Comparison of ENCODE assay signal across 18 cellular contexts in the genomic region with DNA sequence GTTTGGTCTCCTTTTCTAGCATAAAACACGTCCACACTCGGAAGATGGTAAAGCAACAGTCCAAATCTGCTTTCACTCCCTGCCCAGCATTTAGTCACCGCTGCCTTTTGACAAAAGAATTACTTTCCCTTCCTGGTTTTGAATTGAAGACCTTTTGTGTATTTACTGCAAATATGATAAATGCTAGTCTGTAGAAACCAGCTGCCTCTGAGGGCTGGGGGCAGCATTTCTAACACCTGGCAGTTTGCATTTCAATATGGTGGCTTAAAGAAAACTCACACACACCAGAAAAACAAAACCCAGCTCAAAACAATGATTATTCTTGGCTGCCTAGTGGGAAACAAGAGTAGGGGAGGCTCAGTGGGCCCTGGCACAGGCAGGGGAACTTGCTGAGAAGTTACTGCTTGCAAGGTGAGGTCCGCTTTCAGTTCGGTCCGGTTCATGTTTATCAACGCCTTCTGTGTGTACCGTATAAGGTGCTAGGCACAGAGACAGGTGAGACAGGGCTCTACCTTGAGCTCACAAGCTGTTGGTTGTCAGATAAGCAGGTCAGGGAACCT. TPM values are rescaled to one million over a fixed set of nuclear protein-coding genes. Genes with fewer than 3 reads are reported as not detected.
DNase-seq lines count a peak whose midpoint lies in the region; ATAC-seq and TF ChIP-seq lines count a peak whose summit lies in the region.
"Had no signal": no experiment of that assay in that cellular context is flagged by ENCODE, and none has a peak within 500 bp of the region (broad histone marks: within the 10 kb centered on the region; RNA-seq: fewer than 3 reads in every experiment).

No MANE protein-coding gene starts in this region.

- DNase-seq in GM23338 (ENCODE audit: low spot score) (peak; percentile 33), NCI-H774 (lab: John Stamatoyannopoulos, UW) (peak; percentile 81), cerebellar nuclear complex (lab: John Stamatoyannopoulos, UW) (no peak), mucosa of gallbladder (ENCODE audit: low spot score) (no peak)
- DNase-seq: activated CD8-positive, alpha-beta memory T cell treated with anti-CD3 and anti-CD28 coated beads for 24 hours; DMS 273 treated with DMSO at 0.1 percent for 48 hours; left ventricle myocardium inferior; NCI-H187; pancreas; stimulated activated CD4-positive, alpha-beta T cell treated with anti-CD3 and anti-CD28 coated beads, Interleukin-4, amount 100 ng/mL, for 1 hour; T-helper 1 cell had no signal

- H3K4me3 Mint-ChIP-seq in GM23338 = peak overlapping the region; percentile 40; the same call in 1 of the 3 replicates
- H3K4me3 Mint-ChIP-seq: B cell had no signal

- H2AFZ ChIP-seq in GM23338 = no peak overlapping the region

- peaks cover 4% of the 10 kb centered on the region for H3K27me3 Mint-ChIP-seq in GM23338 (ENCODE audit: insufficient read depth, low read depth, poor library complexity)
- H3K27me3 Mint-ChIP-seq: B cell had no signal

- WGBS in HUES64 = 62% methylated on average over 8 of the region's 8 CpGs

- H3K27ac ChIP-seq in GM23338 (ENCODE audit: low read depth) = peak overlapping the region; percentile 92
- H3K27ac ChIP-seq in HUES64 (ENCODE audit: low read depth, low read length) = peak overlapping the region; percentile 81
- peak overlapping the region; percentile 44 for H3K27ac ChIP-seq in iPS-20b (ENCODE audit: low read length)
- H3K27ac ChIP-seq: left ventricle myocardium inferior, pancreas, thoracic aorta had no signal

- H3K27me3 ChIP-seq in GM23338 (ENCODE audit: insufficient read depth) = no peaks in the 10 kb centered on the region
- H3K27me3 ChIP-seq in HUES64 (ENCODE audit: insufficient read depth, low read length) = no peaks in the 10 kb centered on the region
- no peaks in the 10 kb centered on the region for H3K27me3 ChIP-seq in iPS-20b (ENCODE audit: insufficient read depth, low read length)
- H3K27me3 ChIP-seq: pancreas had no signal

- H3K79me2 ChIP-seq in GM23338 (replicated peaks; ENCODE audit: insufficient read depth) = peaks cover 35% of the 10 kb centered on the region

- peak overlapping the region; percentile 74 for H3K27ac Mint-ChIP-seq in GM23338
- H3K27ac Mint-ChIP-seq: activated T-helper 2 cell treated with anti-CD3 and anti-CD28 coated beads, Interferon-gamma antibody, Interleukin-2, Interleukin-4, amounts not matched to agents 10 μg/mL and 5 μg/mL and 100 μg/mL, durations not matched to agents 14 hours and 24 hours and 36 hours; B cell had no signal

- H3K9me2 ChIP-seq in GM23338 (ENCODE audit: insufficient read depth) = no peaks in the 10 kb centered on the region

- H3K9ac ChIP-seq in HUES64 (ENCODE audit: low read depth, low read length) = peak overlapping the region; percentile 37; the same call in 1 of the 2 replicates
- peak overlapping the region; percentile 38; the same call in 1 of the 2 replicates for H3K9ac ChIP-seq in iPS-20b (ENCODE audit: low read depth, low read length)

- H3K4me1 ChIP-seq in GM23338 (ENCODE audit: insufficient read depth) (peaks cover 41% of the 10 kb centered on the region), HUES64 (ENCODE audit: insufficient read depth, low read length) (peaks cover 38% of the 10 kb centered on the region), iPS-20b (ENCODE audit: insufficient read depth, low read length) (peaks cover 43% of the 10 kb centered on the region)
- H3K4me1 ChIP-seq: pancreas had no signal

- no peak for TF ChIP-seq CTCF in GM23338 (conservative IDR thresholded peaks at IDR 0.05; ENCODE audit: low read depth in 2 of 2)

- no peaks in the 10 kb centered on the region for H3K9me3 Mint-ChIP-seq in GM23338
- H3K9me3 Mint-ChIP-seq: activated T-helper 2 cell treated with anti-CD3 and anti-CD28 coated beads, Interferon-gamma antibody, Interleukin-2, Interleukin-4, amounts not matched to agents 10 μg/mL and 5 μg/mL and 100 μg/mL, durations not matched to agents 14 hours and 24 hours and 36 hours had no signal

- ATAC-seq in GM23338 (peak; percentile 56), HG03039 (IDR thresholded peaks at IDR 0.05; ENCODE audit: unreplicated experiment) (no peak)
- ATAC-seq: pancreas, Right ventricle myocardium inferior had no signal

- H3K4me3 ChIP-seq in GM23338 (peak overlapping the region; percentile 26), HUES64 (ENCODE audit: low read length) (no peak overlapping the region), iPS-20b (ENCODE audit: low read length) (peak overlapping the region; percentile 36; the same call in 1 of the 2 replicates)
- H3K4me3 ChIP-seq: left ventricle myocardium inferior, pancreas, thoracic aorta had no signal

- peak overlapping the region; percentile 29 for H3K4me2 ChIP-seq in GM23338

- H3K9me3 ChIP-seq in HUES64 (ENCODE audit: insufficient read depth, low read depth, low read length) (no peaks in the 10 kb centered on the region), iPS-20b (ENCODE audit: insufficient read depth, low read depth, low read length) (no peaks in the 10 kb centered on the region)
- H3K9me3 ChIP-seq: left ventricle myocardium inferior, pancreas, thoracic aorta had no signal

- H4K20me1 ChIP-seq in GM23338 (replicated peaks; ENCODE audit: insufficient read depth) = no peaks in the 10 kb centered on the region; the same call in none of the 2 replicates

- H3K36me3 Mint-ChIP-seq in GM23338 (ENCODE audit: low read depth) = peaks cover 4% of the 10 kb centered on the region; the same call in 2 of the 3 replicates

- H3K4me1 Mint-ChIP-seq in GM23338 = peaks cover 68% of the 10 kb centered on the region

- H3F3A ChIP-seq in GM23338 (replicated peaks; ENCODE audit: low read depth) = peaks cover 11% of the 10 kb centered on the region; the same call in 1 of the 2 replicates

- H3K36me3 ChIP-seq in GM23338 (ENCODE audit: insufficient read depth) = no peaks in the 10 kb centered on the region
- H3K36me3 ChIP-seq in HUES64 (ENCODE audit: insufficient read depth, low read length) = no peaks in the 10 kb centered on the region
- no peaks in the 10 kb centered on the region; the same call in none of the 2 replicates for H3K36me3 ChIP-seq in iPS-20b (ENCODE audit: insufficient read depth, low read depth, low read length)
- H3K36me3 ChIP-seq: left ventricle myocardium inferior, pancreas, thoracic aorta had no signal

TF ChIP-seq in GM23338, 12 proteins besides CTCF, POLR2A, EP300 and RAD21 (continues in another document):
- no peak for TF ChIP-seq POLR2AphosphoS5 (IDR thresholded peaks at IDR 0.05; ENCODE audit: low read depth)
- no peak for TF ChIP-seq EZH2phosphoT487 (IDR thresholded peaks at IDR 0.05; ENCODE audit: unreplicated experiment)
- no peak for TF ChIP-seq ZNF114 (CRISPR knock-in tag; IDR thresholded peaks at IDR 0.05)
- TF ChIP-seq NANOG (IDR thresholded peaks at IDR 0.05; ENCODE audit: borderline replicate concordance) = no peak

RNA-seq across cellular contexts. Expression of a gene that starts 57.0 kb away (rescaled TPM):
- total RNA-seq in GM23338 (2014; rRNA removed; shearing (Covaris generic)) = 34.0 and 41.8 TPM in 2 replicates
- polyA plus RNA-seq in GM23338 (2016; fragmentation: Nextera tagmentation; extraction: Ambion mirVana) = 18.9 and 19.1 TPM in 2 replicates
- polyA plus RNA-seq in HUES64 (2013, experiment 1 of 2) = 30.7 TPM
- 36.8 TPM for polyA plus RNA-seq in HUES64 (2013, experiment 2 of 2)
- total RNA-seq in mucosa of gallbladder = 133 TPM

Comparison
In these comparisons a context has a peak if more than half of its experiments do, and no peak if none do; other contexts are left out.
1. DNase-seq: peak in GM23338 (single experiment) and NCI-H774 (single experiment); none in cerebellar nuclear complex (0 of 2) and mucosa of gallbladder (single experiment).
2. Peak in every context shown above with its lines, with median percentiles within 50 percentile points of each other: H3K27ac ChIP-seq.